Comparison of ENCODE assay signal across 1 cellular context in the genomic region with DNA sequence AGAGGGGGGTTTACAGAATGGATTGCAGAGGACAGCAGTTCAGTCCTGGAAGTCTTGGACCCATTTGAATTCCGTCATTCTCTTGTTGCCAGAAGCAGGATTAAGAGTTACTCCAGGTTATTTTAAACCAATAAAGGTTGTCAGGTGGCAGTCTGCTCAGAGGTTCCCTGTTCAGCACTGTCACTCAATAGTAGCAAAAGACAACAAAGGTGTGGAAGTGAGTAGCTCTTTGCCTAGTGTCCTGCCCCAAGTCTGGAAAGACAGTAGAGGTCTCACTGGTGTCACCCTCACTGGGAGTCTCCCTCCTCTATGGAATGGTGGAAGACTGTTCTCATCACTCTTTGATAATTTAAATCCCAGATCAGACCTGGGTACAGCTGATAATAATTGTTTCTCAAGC.
TF ChIP-seq lines count a peak whose summit lies in the region.

No MANE protein-coding gene starts in this region.

TF ChIP-seq in IMR-90, 13 proteins besides CTCF, POLR2A, EP300 and RAD21:
- no peak for TF ChIP-seq MXI1 (IDR thresholded peaks at IDR 0.05; ENCODE audit: borderline replicate concordance, low read depth, low read length)
- TF ChIP-seq, protein P1, sequence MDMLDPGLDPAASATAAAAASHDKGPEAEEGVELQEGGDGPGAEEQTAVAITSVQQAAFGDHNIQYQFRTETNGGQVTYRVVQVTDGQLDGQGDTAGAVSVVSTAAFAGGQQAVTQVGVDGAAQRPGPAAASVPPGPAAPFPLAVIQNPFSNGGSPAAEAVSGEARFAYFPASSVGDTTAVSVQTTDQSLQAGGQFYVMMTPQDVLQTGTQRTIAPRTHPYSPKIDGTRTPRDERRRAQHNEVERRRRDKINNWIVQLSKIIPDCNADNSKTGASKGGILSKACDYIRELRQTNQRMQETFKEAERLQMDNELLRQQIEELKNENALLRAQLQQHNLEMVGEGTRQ (IDR thresholded peaks at IDR 0.05; ENCODE audit: low read depth, low read length) = no peak
- TF ChIP-seq RCOR1 (IDR thresholded peaks at IDR 0.05; ENCODE audit: insufficient replicate concordance, low read length) = no peak
- TF ChIP-seq, protein P2, sequence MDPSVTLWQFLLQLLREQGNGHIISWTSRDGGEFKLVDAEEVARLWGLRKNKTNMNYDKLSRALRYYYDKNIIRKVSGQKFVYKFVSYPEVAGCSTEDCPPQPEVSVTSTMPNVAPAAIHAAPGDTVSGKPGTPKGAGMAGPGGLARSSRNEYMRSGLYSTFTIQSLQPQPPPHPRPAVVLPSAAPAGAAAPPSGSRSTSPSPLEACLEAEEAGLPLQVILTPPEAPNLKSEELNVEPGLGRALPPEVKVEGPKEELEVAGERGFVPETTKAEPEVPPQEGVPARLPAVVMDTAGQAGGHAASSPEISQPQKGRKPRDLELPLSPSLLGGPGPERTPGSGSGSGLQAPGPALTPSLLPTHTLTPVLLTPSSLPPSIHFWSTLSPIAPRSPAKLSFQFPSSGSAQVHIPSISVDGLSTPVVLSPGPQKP (IDR thresholded peaks at IDR 0.05; ENCODE audit: borderline replicate concordance, low read depth, low read length) = no peak
- no peak for TF ChIP-seq NFE2L2 (IDR thresholded peaks at IDR 0.05; ENCODE audit: low read depth, low read length)
- no peak for TF ChIP-seq SMC3 (IDR thresholded peaks at IDR 0.05; ENCODE audit: low read depth, low read length)
- TF ChIP-seq RFX5 (IDR thresholded peaks at IDR 0.05; ENCODE audit: low read depth, low read length) = no peak
- TF ChIP-seq CEBPB (IDR thresholded peaks at IDR 0.05; ENCODE audit: low read depth, low read length) = no peak
- TF ChIP-seq BHLHE40 (IDR thresholded peaks at IDR 0.05; ENCODE audit: low read depth, low read length) = no peak
- TF ChIP-seq CHD1 (IDR thresholded peaks at IDR 0.05; ENCODE audit: low read depth, low read length) = no peak
- no peak for TF ChIP-seq FOS (IDR thresholded peaks at IDR 0.05; ENCODE audit: low read depth, low read length)
- no peak for TF ChIP-seq MAZ (IDR thresholded peaks at IDR 0.05; ENCODE audit: borderline replicate concordance, low read depth, low read length)
- no peak for TF ChIP-seq MAFK (IDR thresholded peaks at IDR 0.05; ENCODE audit: low read depth, low read length)
